Comparison of ENCODE assay signal across 1 cellular context in genomic region chr5:92998456-92998855, GRCh38.
TF ChIP-seq lines count a peak whose summit lies in the region.

No MANE protein-coding gene starts in this region.

TF ChIP-seq in H1, 55 proteins besides CTCF, POLR2A, EP300 and RAD21:
- no peak for TF ChIP-seq BCL11A (IDR thresholded peaks at IDR 0.05; ENCODE audit: low read depth in 2 of 2, low read length in 2 of 2)
- no peak for TF ChIP-seq RFX5 (IDR thresholded peaks at IDR 0.05; ENCODE audit: borderline replicate concordance, low read depth, low read length)
- no peak for TF ChIP-seq KDM4A (IDR thresholded peaks at IDR 0.05; ENCODE audit: low read depth, low read length, severe bottlenecking)
- no peak for TF ChIP-seq BRCA1 (IDR thresholded peaks at IDR 0.05; ENCODE audit: low read depth, low read length)
- TF ChIP-seq, protein P1, sequence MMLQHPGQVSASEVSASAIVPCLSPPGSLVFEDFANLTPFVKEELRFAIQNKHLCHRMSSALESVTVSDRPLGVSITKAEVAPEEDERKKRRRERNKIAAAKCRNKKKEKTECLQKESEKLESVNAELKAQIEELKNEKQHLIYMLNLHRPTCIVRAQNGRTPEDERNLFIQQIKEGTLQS (IDR thresholded peaks at IDR 0.05; ENCODE audit: insufficient read depth, low read depth, low read length), result no peak
- no peak for TF ChIP-seq RXRA (IDR thresholded peaks at IDR 0.05; ENCODE audit: insufficient read depth, low read depth, low read length)
